Comparison of ENCODE assay signal across 16 cellular contexts in the genomic region with DNA sequence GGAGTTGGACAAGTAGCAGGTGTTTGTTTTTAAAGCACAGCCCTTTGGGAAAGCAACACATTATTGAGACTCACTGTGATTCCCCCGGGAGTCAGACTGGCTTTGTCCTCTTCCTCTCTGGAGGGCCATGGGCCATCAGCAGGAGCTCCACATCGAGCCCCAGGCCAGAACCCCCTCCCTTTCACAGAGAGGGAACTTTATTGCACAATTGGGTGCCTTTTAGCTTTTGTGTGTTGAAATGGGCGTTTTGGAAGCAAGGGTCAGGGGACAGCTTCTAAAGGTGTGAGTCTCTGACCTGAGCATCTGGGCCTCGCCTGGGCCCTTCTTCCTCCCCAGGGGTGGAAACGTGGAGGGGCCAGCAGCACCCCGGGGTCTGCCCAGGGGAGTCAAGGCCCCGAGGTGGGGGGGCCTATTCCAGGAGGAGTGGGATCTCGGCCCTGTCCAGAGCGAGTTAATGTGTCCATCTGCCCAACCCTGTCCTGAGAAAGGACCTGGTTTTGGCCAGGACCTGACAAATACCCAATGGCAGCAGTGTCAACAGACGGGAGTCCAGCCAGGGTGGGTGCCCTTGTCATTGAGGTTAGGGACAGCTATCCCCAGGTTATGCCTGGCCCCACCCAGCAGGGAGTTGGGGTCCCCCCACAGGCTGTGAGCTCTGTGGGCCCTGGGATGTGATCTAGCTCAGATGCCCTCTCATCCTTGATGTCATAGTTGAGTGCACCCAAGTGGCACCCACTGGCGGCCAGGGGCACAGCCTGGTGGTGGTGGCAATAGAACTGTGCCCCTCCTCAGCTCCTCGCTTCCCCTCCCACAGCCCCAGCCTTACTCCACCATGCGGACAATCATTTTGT. TPM values are rescaled to one million over a fixed set of nuclear protein-coding genes. Genes with fewer than 3 reads are reported as not detected.
DNase-seq lines count a peak whose midpoint lies in the region; ATAC-seq lines count a peak whose summit lies in the region.
"Had no signal": no experiment of that assay in that cellular context is flagged by ENCODE, and none has a peak within 500 bp of the region (broad histone marks: within the 10 kb centered on the region; RNA-seq: fewer than 3 reads in every experiment).

No MANE protein-coding gene starts in this region.

- peaks cover 6% of the 10 kb centered on the region for H3K4me1 Mint-ChIP-seq in T-helper 17 cell
- peaks cover 5% of the 10 kb centered on the region for H3K4me1 Mint-ChIP-seq in stimulated activated naive CD8-positive, alpha-beta T cell treated with anti-CD3 and anti-CD28 coated beads, Interleukin-15, Interleukin-2, amounts not matched to agents 100 ng/mL and 50 ng/mL, for 24 hours (ENCODE audit: low read depth)
- peaks cover 6 to 12% (median 7%) of the 10 kb centered on the region in 4 donors for H3K4me1 Mint-ChIP-seq in naive thymus-derived CD8-positive, alpha-beta T cell

- intact Hi-C loops in right cardiac atrium (cut with DNase I), result loop anchor here in 1 of 4 donors (10.0 kb wide), 1 partner anchor 103 kb away; no protein-coding TSS in a partner anchor

- peaks cover 5% of the 10 kb centered on the region for H3K36me3 Mint-ChIP-seq in T-helper 17 cell (ENCODE audit: low read depth)
- peaks cover 22% of the 10 kb centered on the region for H3K36me3 Mint-ChIP-seq in stimulated activated naive CD8-positive, alpha-beta T cell treated with anti-CD3 and anti-CD28 coated beads, Interleukin-15, Interleukin-2, amounts not matched to agents 100 ng/mL and 50 ng/mL, for 24 hours (ENCODE audit: low read depth)
- H3K36me3 Mint-ChIP-seq in naive thymus-derived CD8-positive, alpha-beta T cell, result peaks cover 0 to 58% (median 7%) of the 10 kb centered on the region in 3 donors
- H3K36me3 Mint-ChIP-seq: neural progenitor cell had no signal

- H3K27ac Mint-ChIP-seq in T-helper 17 cell, result peak overlapping the region; percentile 79
- H3K27ac Mint-ChIP-seq in stimulated activated naive CD8-positive, alpha-beta T cell treated with anti-CD3 and anti-CD28 coated beads, Interleukin-15, Interleukin-2, amounts not matched to agents 100 ng/mL and 50 ng/mL, for 24 hours, result peak overlapping the region; percentile 36
- peak overlapping the region in 4 of 10 donors; percentile 57 to 84 (median 71) for H3K27ac Mint-ChIP-seq in naive thymus-derived CD8-positive, alpha-beta T cell
- H3K27ac Mint-ChIP-seq: activated naive CD4-positive, alpha-beta T cell treated with anti-CD3 and anti-CD28 coated beads, Interleukin-2, amount 10 ng/mL, durations not matched to agents 7 days and 5 days; neural progenitor cell had no signal

- H3K27me3 ChIP-seq in right cardiac atrium (ENCODE audit: control insufficient read depth, insufficient read depth), result no peaks in the 10 kb centered on the region
- H3K27me3 ChIP-seq: BE2C, foreskin keratinocyte, neural progenitor cell had no signal

- 83% methylated on average over 13 of the region's 13 CpGs for WGBS in right cardiac atrium

- H3K27ac ChIP-seq in right cardiac atrium (ENCODE audit: low read length), result peak overlapping the region; percentile 84
- H3K27ac ChIP-seq: foreskin keratinocyte, neural progenitor cell had no signal

- peak; percentile 25 for DNase-seq in DMS153 treated with DMSO at 0.1 percent for 48 hours (lab: John Stamatoyannopoulos, UW; ENCODE audit: unreplicated experiment)
- DNase-seq in T-helper 17 cell, result no peak
- DNase-seq in right cardiac atrium, result peak in 1 of 3 donors; percentile 57
- DNase-seq in naive thymus-derived CD8-positive, alpha-beta T cell, result no peak
- no peak for DNase-seq in GOT3 (lab: John Stamatoyannopoulos, UW)
- no peak for DNase-seq in T-helper 2 cell
- DNase-seq in NCI-H2081 treated with DMSO at 0.1 percent for 48 hours (lab: John Stamatoyannopoulos, UW), result no peak
- DNase-seq: activated naive CD4-positive, alpha-beta T cell treated with anti-CD3 and anti-CD28 coated beads, Interleukin-2, amount 10 ng/mL, durations not matched to agents 7 days and 5 days; BE2C; foreskin keratinocyte; kidney glomerular epithelial cell; NCI-H226 had no signal

- no peak overlapping the region for H3K4me3 ChIP-seq in right cardiac atrium (ENCODE audit: low read length)
- H3K4me3 ChIP-seq: neural progenitor cell had no signal

- POLR2A ChIA-PET in naive thymus-derived CD8-positive, alpha-beta T cell (lab: Charles Lee), result no interaction called here

- H3K9me3 Mint-ChIP-seq in stimulated activated naive CD8-positive, alpha-beta T cell treated with anti-CD3 and anti-CD28 coated beads, Interleukin-15, Interleukin-2, amounts not matched to agents 100 ng/mL and 50 ng/mL, for 24 hours, result no peaks in the 10 kb centered on the region
- no peaks in the 10 kb centered on the region for H3K9me3 Mint-ChIP-seq in naive thymus-derived CD8-positive, alpha-beta T cell
- H3K9me3 Mint-ChIP-seq: activated naive CD4-positive, alpha-beta T cell treated with anti-CD3 and anti-CD28 coated beads, Interleukin-2, amount 10 ng/mL, durations not matched to agents 7 days and 5 days; neural progenitor cell; T-helper 1 cell treated with Interleukin-12 subunit alpha and Interleukin-12 subunit beta and Interleukin-4 antibody, amounts not matched to agents 30 μg/mL and 1 μg/mL, for 36 hours had no signal

- no peaks in the 10 kb centered on the region for H3K27me3 Mint-ChIP-seq in T-helper 17 cell
- no peaks in the 10 kb centered on the region for H3K27me3 Mint-ChIP-seq in stimulated activated naive CD8-positive, alpha-beta T cell treated with anti-CD3 and anti-CD28 coated beads, Interleukin-15, Interleukin-2, amounts not matched to agents 100 ng/mL and 50 ng/mL, for 24 hours
- no peaks in the 10 kb centered on the region for H3K27me3 Mint-ChIP-seq in naive thymus-derived CD8-positive, alpha-beta T cell
- H3K27me3 Mint-ChIP-seq: activated naive CD4-positive, alpha-beta T cell treated with anti-CD3 and anti-CD28 coated beads, Interleukin-2, amount 10 ng/mL, durations not matched to agents 7 days and 5 days had no signal

- no peak for ATAC-seq in T-helper 17 cell
- ATAC-seq in right cardiac atrium, result peak; percentile 1 to 2
- ATAC-seq in naive thymus-derived CD8-positive, alpha-beta T cell, result no peak
- ATAC-seq: Panc1 had no signal

- H3K4me3 Mint-ChIP-seq in T-helper 17 cell, result no peak overlapping the region
- H3K4me3 Mint-ChIP-seq in stimulated activated naive CD8-positive, alpha-beta T cell treated with anti-CD3 and anti-CD28 coated beads, Interleukin-15, Interleukin-2, amounts not matched to agents 100 ng/mL and 50 ng/mL, for 24 hours, result no peak overlapping the region
- no peak overlapping the region for H3K4me3 Mint-ChIP-seq in naive thymus-derived CD8-positive, alpha-beta T cell
- H3K4me3 Mint-ChIP-seq: activated naive CD4-positive, alpha-beta T cell treated with anti-CD3 and anti-CD28 coated beads, Interleukin-2, amount 10 ng/mL, durations not matched to agents 7 days and 5 days; neural progenitor cell; T-helper 1 cell treated with Interleukin-12 subunit alpha and Interleukin-12 subunit beta and Interleukin-4 antibody, amounts not matched to agents 30 μg/mL and 1 μg/mL, for 36 hours had no signal

- H3K9me3 ChIP-seq in T-helper 17 cell (ENCODE audit: control insufficient read depth, low read length, poor library complexity, severe bottlenecking) (no peaks in the 10 kb centered on the region), right cardiac atrium (ENCODE audit: control insufficient read depth, low read length) (no peaks in the 10 kb centered on the region)
- H3K9me3 ChIP-seq: BE2C had no signal

- peaks cover 13% of the 10 kb centered on the region for H3K4me1 ChIP-seq in right cardiac atrium (ENCODE audit: control insufficient read depth, insufficient read depth, low read length)
- H3K4me1 ChIP-seq: BE2C had no signal

RNA-seq across cellular contexts. Expression of gene SLC8B1, which starts 37.1 kb away (rescaled TPM):
- 10 to 100 TPM; 58.6 to 66.0 TPM for total RNA-seq in T-helper 17 cell
- total RNA-seq in right cardiac atrium, result 10 to 100 TPM; 11.6 to 16.0 (median 14.0) TPM
- 10.8 TPM for polyA plus RNA-seq in right cardiac atrium
- total RNA-seq in naive thymus-derived CD8-positive, alpha-beta T cell, result 100 to 1,000 TPM; 131 to 136 TPM
- polyA plus RNA-seq in naive thymus-derived CD8-positive, alpha-beta T cell, result 10 to 100 TPM; 26.3 to 71.2 (median 53.0) TPM

Comparison
In these comparisons a context has a peak if more than half of its experiments do, and no peak if none do; other contexts are left out.
1. ATAC-seq: peak in right cardiac atrium (2 of 2); none in T-helper 17 cell (single experiment) and naive thymus-derived CD8-positive, alpha-beta T cell (0 of 2).